ENCODE assay signal across 27 cellular contexts in the genomic region with DNA sequence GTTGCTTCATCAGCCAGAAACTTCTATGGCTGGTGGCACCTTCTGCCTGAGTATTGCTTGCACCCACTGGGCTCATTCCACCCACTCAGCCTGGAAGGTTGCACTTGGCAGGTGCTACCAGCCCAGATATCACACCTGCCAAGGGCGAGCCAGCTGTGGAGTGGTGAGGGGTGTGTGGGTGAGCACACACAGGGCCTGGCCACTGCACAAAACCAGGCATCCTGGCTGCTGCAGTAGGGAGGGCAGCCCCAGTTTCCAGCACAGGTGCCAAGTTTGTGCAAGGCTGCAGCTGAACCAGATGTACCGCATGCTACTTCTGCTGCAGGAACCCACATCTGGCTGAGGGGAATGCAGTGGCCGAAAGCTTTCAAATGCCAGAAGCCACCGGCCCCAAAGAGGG.
"Had no signal": no experiment of that assay in that cellular context is flagged by ENCODE, and none has a peak within 500 bp of the region (broad histone marks: within the 10 kb centered on the region; RNA-seq: fewer than 3 reads in every experiment).

No MANE protein-coding gene starts in this region.

- H3K27ac Mint-ChIP-seq: activated CD4-positive, alpha-beta memory T cell treated with anti-CD3 and anti-CD28 coated beads for 36 hours; activated CD4-positive, alpha-beta T cell treated with anti-CD3 and anti-CD28 coated beads, Interleukin-2, amount 10 ng/mL, durations not matched to agents 24 days and 14 days; natural killer cell; neural progenitor cell had no signal

- H3K36me3 Mint-ChIP-seq: activated CD4-positive, alpha-beta memory T cell treated with anti-CD3 and anti-CD28 coated beads for 36 hours; natural killer cell; neural progenitor cell had no signal

- H3K9me3 Mint-ChIP-seq: activated CD4-positive, alpha-beta memory T cell treated with anti-CD3 and anti-CD28 coated beads for 36 hours; central memory CD8-positive, alpha-beta T cell; neural progenitor cell had no signal

- FAIRE-seq: colon had no signal

- H3K4me3 Mint-ChIP-seq: activated CD4-positive, alpha-beta memory T cell treated with anti-CD3 and anti-CD28 coated beads for 36 hours; activated CD4-positive, alpha-beta T cell treated with anti-CD3 and anti-CD28 coated beads, Interleukin-2, amount 10 ng/mL, durations not matched to agents 24 days and 14 days; central memory CD8-positive, alpha-beta T cell; natural killer cell; neural progenitor cell had no signal

- DNase-seq: activated CD4-positive, alpha-beta memory T cell treated with anti-CD3 and anti-CD28 coated beads for 36 hours; activated CD4-positive, alpha-beta T cell treated with anti-CD3 and anti-CD28 coated beads, Interleukin-2, amount 10 ng/mL, durations not matched to agents 24 days and 14 days; activated CD4-positive, CD25-positive, alpha-beta regulatory T cell treated with anti-CD3 and anti-CD28 coated beads, Interleukin-2, amount 50 U/mL, for 72 hours; activated CD8-positive, alpha-beta memory T cell treated with anti-CD3 and anti-CD28 coated beads, Interleukin-2, amount 50 U/mL, for 4 hours; activated gamma-delta T cell; activated naive CD4-positive, alpha-beta T cell treated with anti-CD3 and anti-CD28 coated beads, Interleukin-2, amount 50 U/mL, for 16 hours; activated T-cell treated with anti-CD3 and anti-CD28 coated beads, Interleukin-2, amount 50 U/mL, for 1 hour; amniotic stem cell; dermis blood vessel endothelial cell; effector CD4-positive, alpha-beta T cell; foreskin keratinocyte; heart right ventricle; kidney glomerular epithelial cell; left lung; lower lobe of right lung; mesendoderm; natural killer cell; right cardiac atrium; spleen; stimulated activated naive CD8-positive, alpha-beta T cell treated with anti-CD3 and anti-CD28 coated beads, Interleukin-15, Interleukin-2, amounts not matched to agents 100 U/mL and 50 U/mL, for 24 hours; T-helper 2 cell; thyroid gland had no signal

- H3K4me3 ChIP-seq: esophagus muscularis mucosa, heart right ventricle, left lung, lower lobe of right lung, neural progenitor cell, spleen, thyroid gland, upper lobe of left lung had no signal

- H3K27me3 Mint-ChIP-seq: activated CD4-positive, alpha-beta memory T cell treated with anti-CD3 and anti-CD28 coated beads for 36 hours; activated CD4-positive, alpha-beta T cell treated with anti-CD3 and anti-CD28 coated beads, Interleukin-2, amount 10 ng/mL, durations not matched to agents 24 days and 14 days; central memory CD8-positive, alpha-beta T cell had no signal

- H3K4me1 Mint-ChIP-seq: activated CD4-positive, alpha-beta T cell treated with anti-CD3 and anti-CD28 coated beads, Interleukin-2, amount 10 ng/mL, durations not matched to agents 24 days and 14 days; central memory CD8-positive, alpha-beta T cell; natural killer cell; neural progenitor cell had no signal

- ATAC-seq: foreskin keratinocyte; heart right ventricle; left lung; natural killer cell; right cardiac atrium; stimulated activated naive CD8-positive, alpha-beta T cell treated with anti-CD3 and anti-CD28 coated beads, Interleukin-15, Interleukin-2, amounts not matched to agents 100 U/mL and 50 U/mL, for 24 hours had no signal

- H3K27ac ChIP-seq: esophagus muscularis mucosa, foreskin keratinocyte, heart right ventricle, left lung, lower lobe of right lung, neural progenitor cell, spleen, thyroid gland, upper lobe of left lung had no signal

- H3K4me1 ChIP-seq: esophagus muscularis mucosa, foreskin keratinocyte, heart right ventricle, left lung, lower lobe of right lung, neural progenitor cell, spleen, thyroid gland, upper lobe of left lung had no signal

- H3K27me3 ChIP-seq: esophagus muscularis mucosa, foreskin keratinocyte, heart right ventricle, left lung, neural progenitor cell, spleen, thyroid gland, upper lobe of left lung had no signal

- H3K9me3 ChIP-seq: esophagus muscularis mucosa, heart right ventricle, lower lobe of right lung, thyroid gland, upper lobe of left lung had no signal

- H3K36me3 ChIP-seq: esophagus muscularis mucosa, heart right ventricle, left lung, lower lobe of right lung, neural progenitor cell, spleen, thyroid gland, upper lobe of left lung had no signal
